In genomic region chr14:81474156-81474492, GRCh38 we compare ENCODE assay signal across 9 cellular contexts. TPM values are rescaled to one million over a fixed set of nuclear protein-coding genes. Genes with fewer than 3 reads are reported as not detected.
DNase-seq lines count a peak whose midpoint lies in the region; ATAC-seq, FAIRE-seq and TF ChIP-seq lines count a peak whose summit lies in the region.
"Had no signal": no experiment of that assay in that cellular context is flagged by ENCODE, and none has a peak within 500 bp of the region (broad histone marks: within the 10 kb centered on the region; RNA-seq: fewer than 3 reads in every experiment).

No MANE protein-coding gene starts in this region.

- no peak overlapping the region for H3K4me3 ChIP-seq in lower leg skin (ENCODE audit: low read depth, poor library complexity, severe bottlenecking)

- WGBS in lower leg skin, 2 donors, result 79 to 86% methylated on average over 2 of the region's 2 CpGs

- DNase-seq in GM12891 (ENCODE audit: insufficient read length, low spot score) (no peak), NCI-H2171 (lab: John Stamatoyannopoulos, UW) (no peak), HK-2 (ENCODE audit: unreplicated experiment) (no peak), lower leg skin (ENCODE audit: low spot score in 2 of 2) (no peak), NK-92 (lab: John Stamatoyannopoulos, UW; ENCODE audit: unreplicated experiment) (no peak)
- DNase-seq: WERI-Rb-1 had no signal

- no peak for TF ChIP-seq CTCF in lower leg skin (IDR thresholded peaks at IDR 0.05)

- TF ChIP-seq POLR2A in GM12891 (IDR thresholded peaks at IDR 0.05; ENCODE audit: low read depth, low read length), result no peak
- TF ChIP-seq POLR2A in lower leg skin (IDR thresholded peaks at IDR 0.05), result no peak

- FAIRE-seq in GM12891 (lab: Jason Lieb, UNC) (peak; percentile 84), colon (lab: Jason Lieb, UNC) (peak; percentile 71)

- intact Hi-C loops in lower leg skin (cut with DNase I; ENCODE audit: low total_unique reads), result no loop called here

- peak; percentile 56 for ATAC-seq in GM21360 (IDR thresholded peaks at IDR 0.05; ENCODE audit: unreplicated experiment)
- ATAC-seq in HG03280 (IDR thresholded peaks at IDR 0.05; ENCODE audit: unreplicated experiment), result peak; percentile 54

TF ChIP-seq in GM12891, 5 proteins besides CTCF, POLR2A, EP300 and RAD21:
- no peak for TF ChIP-seq SPI1 (IDR thresholded peaks at IDR 0.05; ENCODE audit: low read depth, low read length)
- no peak for TF ChIP-seq PAX5 (IDR thresholded peaks at IDR 0.05; ENCODE audit: insufficient read depth, low read length, severe bottlenecking)
- TF ChIP-seq POLR2AphosphoS5 (IDR thresholded peaks at IDR 0.05; ENCODE audit: low read depth, low read length), result no peak
- TF ChIP-seq POU2F2 (IDR thresholded peaks at IDR 0.05; ENCODE audit: low read depth, low read length), result no peak
- no peak for TF ChIP-seq TAF1 (IDR thresholded peaks at IDR 0.05; ENCODE audit: low read depth, low read length)
TF ChIP-seq in GM12891: peak in this region for 0.

RNA-seq across cellular contexts. Expression of gene SEL1L, which starts 59.5 kb away (rescaled TPM):
- 13.9 TPM for polyA plus RNA-seq in GM12891 (2012; ENCODE audit: low read depth, missing spikeins)
- 10 to 100 TPM; 30.4 to 41.9 (median 34.0) TPM for total RNA-seq in lower leg skin
